Comparison of ENCODE assay signal across 8 cellular contexts in the genomic region with DNA sequence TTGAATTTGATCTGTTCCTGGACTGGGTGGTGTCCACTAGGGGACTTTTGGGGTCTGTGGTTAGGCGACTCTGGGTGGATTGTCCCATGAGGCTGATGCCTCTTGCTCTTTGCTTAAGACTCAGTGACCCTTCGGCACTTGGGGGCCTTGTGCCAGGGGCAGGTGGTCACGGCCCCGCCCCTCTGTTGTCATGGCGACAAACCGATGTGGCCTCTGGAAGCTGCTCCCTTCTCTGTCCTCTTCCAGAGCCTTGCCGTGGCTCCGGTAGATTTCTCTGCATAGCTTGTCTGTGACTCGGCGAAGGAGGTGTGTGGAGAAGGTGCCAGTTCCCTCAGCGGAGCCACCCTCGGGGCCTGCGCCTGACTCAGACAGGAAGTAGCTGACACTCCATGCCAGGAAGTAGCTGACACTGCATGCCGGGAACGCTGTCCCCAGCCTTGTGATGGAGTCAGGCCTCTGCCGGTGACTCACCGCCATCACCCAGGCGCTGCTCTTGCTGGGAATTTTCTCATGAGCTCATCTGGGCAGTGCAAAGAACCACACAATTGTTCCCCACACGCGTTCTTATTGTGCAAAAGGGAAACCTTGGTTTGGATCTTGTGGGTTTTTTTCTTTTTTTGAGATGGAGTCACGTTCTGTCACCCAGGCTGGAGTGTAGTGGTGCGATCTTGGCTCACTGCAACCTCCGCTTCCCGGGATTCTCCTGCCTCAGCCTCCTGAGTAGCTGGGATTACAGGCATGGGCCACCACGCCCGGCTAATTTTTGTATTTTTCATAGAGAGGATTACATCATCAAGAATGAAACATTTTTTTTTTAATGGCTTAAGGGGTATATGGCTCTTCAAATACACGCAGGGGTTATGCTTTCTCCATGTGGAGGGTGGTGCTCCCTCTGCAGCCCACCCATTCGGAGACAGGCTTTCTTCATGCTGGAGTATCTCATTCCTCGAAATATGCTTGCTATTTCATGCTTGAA.
A peak's percentile ranks its signal among the peaks of the same experiment; 100 is the strongest.
DNase-seq lines count a peak whose midpoint lies in the region; ATAC-seq and TF ChIP-seq lines count a peak whose summit lies in the region.

No MANE protein-coding gene starts in this region.

- ATAC-seq in HG02642 (IDR thresholded peaks at IDR 0.05; ENCODE audit: poor library complexity, unreplicated experiment), result peak; percentile 54
- peak; percentile 86 for ATAC-seq in activated T-helper 17 cell treated with anti-CD3 and anti-CD28 coated beads, Interleukin-2, amount 50 U/mL, for 72 hours (replicated peaks)
- ATAC-seq in stimulated activated naive CD8-positive, alpha-beta T cell treated with anti-CD3 and anti-CD28 coated beads, Interleukin-15, Interleukin-2, amounts not matched to agents 100 U/mL and 50 U/mL, for 24 hours, result peak; percentile 92

- H3K4me2 ChIP-seq in PC-9 (peak overlapping the region; percentile 78), fibroblast of lung (ENCODE audit: extremely low read depth, insufficient read depth, low read length) (peak overlapping the region; percentile 11)

- H3K36me3 ChIP-seq in GM06990 (ENCODE audit: control insufficient read depth, insufficient read depth, low read length) (no peaks in the 10 kb centered on the region), PC-9 (ENCODE audit: low read depth) (no peaks in the 10 kb centered on the region), fibroblast of lung (ENCODE audit: control insufficient read depth, insufficient read depth, low read length) (no peaks in the 10 kb centered on the region), neuron (ENCODE audit: insufficient read depth, low read length) (no peaks in the 10 kb centered on the region)

- H3K4me3 Mint-ChIP-seq in activated T-helper 17 cell treated with anti-CD3 and anti-CD28 coated beads, Interleukin-2, amount 50 U/mL, for 72 hours, result peak overlapping the region; percentile 80

- no peaks in the 10 kb centered on the region for H3K9me3 ChIP-seq in PC-9 (ENCODE audit: insufficient read depth, low read depth)
- H3K9me3 ChIP-seq in fibroblast of lung (ENCODE audit: control insufficient read depth, insufficient read depth, low read depth, low read length), result no peaks in the 10 kb centered on the region
- H3K9me3 ChIP-seq in neuron (ENCODE audit: low read length), result no peaks in the 10 kb centered on the region

- no peaks in the 10 kb centered on the region for H3K9me3 Mint-ChIP-seq in activated T-helper 17 cell treated with anti-CD3 and anti-CD28 coated beads, Interleukin-2, amount 50 U/mL, for 72 hours

- H4K20me1 ChIP-seq in PC-9 (ENCODE audit: insufficient read depth) (no peaks in the 10 kb centered on the region), fibroblast of lung (ENCODE audit: control insufficient read depth, extremely low read depth, insufficient read depth, low read length) (no peaks in the 10 kb centered on the region)

- H3F3A ChIP-seq in PC-9 (ENCODE audit: insufficient read depth, low read depth), result peaks cover 39% of the 10 kb centered on the region; the same call in 1 of the 2 replicates

- H3K27ac ChIP-seq in PC-9, result peak overlapping the region; percentile 89
- peak overlapping the region; percentile 78 for H3K27ac ChIP-seq in fibroblast of lung (ENCODE audit: insufficient read depth, low read length)

- POLR2A ChIA-PET in PC-9 (lab: Charles Lee; ENCODE audit: unreplicated experiment), result interaction anchor here (0.5 to 0.8 kb wide), 4 partner anchors 22 to 317 kb away, joined by 3 to 6 read pairs (median 4); no protein-coding TSS in a partner anchor

- H3K9me2 ChIP-seq in PC-9 (ENCODE audit: insufficient read depth), result no peaks in the 10 kb centered on the region

- no peaks in the 10 kb centered on the region for H3K27me3 ChIP-seq in GM06990 (replicated peaks; ENCODE audit: control insufficient read depth, insufficient read depth, low read length)
- no peaks in the 10 kb centered on the region for H3K27me3 ChIP-seq in PC-9 (ENCODE audit: insufficient read depth, low read depth)
- no peaks in the 10 kb centered on the region for H3K27me3 ChIP-seq in fibroblast of lung (ENCODE audit: control insufficient read depth, insufficient read depth, low read length)
- H3K27me3 ChIP-seq in neuron (ENCODE audit: insufficient read depth, low read length), result no peaks in the 10 kb centered on the region

- H3K27ac Mint-ChIP-seq in activated T-helper 17 cell treated with anti-CD3 and anti-CD28 coated beads, Interleukin-2, amount 50 U/mL, for 72 hours, result peak overlapping the region; percentile 95

- H2AFZ ChIP-seq in PC-9 (peak overlapping the region; percentile 73), fibroblast of lung (ENCODE audit: low read length) (peak overlapping the region; percentile 65), neuron (ENCODE audit: low read depth, low read length) (peak overlapping the region; percentile 53)

- intact Hi-C loops in PC-9 (cut with micrococcal nuclease; ENCODE audit: unreplicated experiment), result loop anchor here (1.0 to 5.0 kb wide), 5 partner anchors 15 to 124 kb away; a partner anchor contains a TSS

- DNase-seq in GM06990 (ENCODE audit: extremely low read depth, insufficient read length), result peak; percentile 73
- peak; percentile 94 to 97 for DNase-seq in PC-9
- DNase-seq in fibroblast of lung (ENCODE audit: low read depth in 2 of 2), result peak; percentile 95 to 99
- DNase-seq in stimulated activated naive CD8-positive, alpha-beta T cell treated with anti-CD3 and anti-CD28 coated beads, Interleukin-15, Interleukin-2, amounts not matched to agents 100 U/mL and 50 U/mL, for 24 hours, result peak; percentile 87
- DNase-seq in NCI-H2227 (lab: John Stamatoyannopoulos, UW; ENCODE audit: unreplicated experiment), result no peak

- CTCF ChIA-PET in PC-9 (lab: Charles Lee), result interaction anchor here (1.0 kb wide), 1 partner anchor 126 kb away, joined by 5 read pairs; no protein-coding TSS in a partner anchor

- H3K4me1 ChIP-seq in PC-9 (replicated peaks; ENCODE audit: insufficient read depth), result peaks cover 36% of the 10 kb centered on the region
- peaks cover 10% of the 10 kb centered on the region for H3K4me1 ChIP-seq in fibroblast of lung (ENCODE audit: control insufficient read depth, extremely low read depth, insufficient read depth, low read length)
- H3K4me1 ChIP-seq in neuron (ENCODE audit: insufficient read depth, low read length), result peaks cover 22% of the 10 kb centered on the region

- H3K4me3 ChIP-seq in GM06990 (replicated peaks; ENCODE audit: low read depth, low read length) (0 out of 2 replicates have a peak overlapping the region, but pooled peaks have one; percentile 30), PC-9 (peak overlapping the region; percentile 54), fibroblast of lung (replicated peaks in 1 of 4; ENCODE audit: control extremely low read depth in 1 of 4, insufficient read depth in 1 of 4, low read depth in 3 of 4, low read length in 4 of 4) (peak overlapping the region in 1 of 4 experiments; percentile 12), neuron (ENCODE audit: low read length) (peak overlapping the region; percentile 48)

- no peaks in the 10 kb centered on the region for H3K79me2 ChIP-seq in PC-9 (ENCODE audit: low read depth)
- no peaks in the 10 kb centered on the region for H3K79me2 ChIP-seq in fibroblast of lung (ENCODE audit: control insufficient read depth, insufficient read depth, low read length)

- H3K9ac ChIP-seq in fibroblast of lung (ENCODE audit: insufficient read depth, low read length), result peak overlapping the region; percentile 28

- TF ChIP-seq CTCF in GM06990 (IDR thresholded peaks at IDR 0.05; ENCODE audit: insufficient read depth, low read length, poor library complexity, severe bottlenecking), result peak; percentile 5
- no peak for TF ChIP-seq CTCF in PC-9 (conservative IDR thresholded peaks at IDR 0.05)
- no peak for TF ChIP-seq CTCF in fibroblast of lung (conservative IDR thresholded peaks at IDR 0.05 in 1 of 2, IDR thresholded peaks at IDR 0.05 in 1 of 2; ENCODE audit: low read depth in 1 of 2, low read length in 2 of 2)

- no peaks in the 10 kb centered on the region for H3K27me3 Mint-ChIP-seq in activated T-helper 17 cell treated with anti-CD3 and anti-CD28 coated beads, Interleukin-2, amount 50 U/mL, for 72 hours

- BruUV-seq in PC-9 (replicated peaks; lab: Mats Ljungman, UMichigan), result no TSS peak

- H3K36me3 Mint-ChIP-seq in activated T-helper 17 cell treated with anti-CD3 and anti-CD28 coated beads, Interleukin-2, amount 50 U/mL, for 72 hours (ENCODE audit: low read depth), result peaks cover 34% of the 10 kb centered on the region

- H3K4me1 Mint-ChIP-seq in activated T-helper 17 cell treated with anti-CD3 and anti-CD28 coated beads, Interleukin-2, amount 50 U/mL, for 72 hours, result peaks cover 41% of the 10 kb centered on the region
